In the genomic region with DNA sequence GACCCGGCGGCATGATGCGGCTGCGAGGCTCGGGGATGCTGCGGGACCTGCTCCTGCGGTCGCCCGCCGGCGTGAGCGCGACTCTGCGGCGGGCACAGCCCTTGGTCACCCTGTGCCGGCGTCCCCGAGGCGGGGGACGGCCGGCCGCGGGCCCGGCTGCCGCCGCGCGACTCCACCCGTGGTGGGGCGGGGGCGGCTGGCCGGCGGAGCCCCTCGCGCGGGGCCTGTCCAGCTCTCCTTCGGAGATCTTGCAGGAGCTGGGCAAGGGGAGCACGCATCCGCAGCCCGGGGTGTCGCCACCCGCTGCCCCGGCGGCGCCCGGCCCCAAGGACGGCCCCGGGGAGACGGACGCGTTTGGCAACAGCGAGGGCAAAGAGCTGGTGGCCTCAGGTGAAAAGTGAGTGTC, we compare ENCODE assay signal across 8 cellular contexts. TPM values are rescaled to one million over a fixed set of nuclear protein-coding genes. Genes with fewer than 3 reads are reported as not detected.
DNase-seq lines count a peak whose midpoint lies in the region; ATAC-seq, FAIRE-seq and TF ChIP-seq lines count a peak whose summit lies in the region.

No MANE protein-coding gene starts in this region.

- TF ChIP-seq RAD21 in K562 (CRISPR knock-in tag; conservative IDR thresholded peaks at IDR 0.05 in 1 of 2, IDR thresholded peaks at IDR 0.05 in 1 of 2) (no peak), liver (IDR thresholded peaks at IDR 0.05) (no peak)

- H4K20me1 ChIP-seq in K562 (replicated peaks; ENCODE audit: control insufficient read depth, insufficient read depth, low read length): no peaks in the 10 kb centered on the region

- H3K4me1 Mint-ChIP-seq in Calu3 (ENCODE audit: low read depth, unreplicated experiment): peaks cover 20% of the 10 kb centered on the region
- peaks cover 21% of the 10 kb centered on the region for H3K4me1 Mint-ChIP-seq in type B pancreatic cell (ENCODE audit: unreplicated experiment)

- FAIRE-seq in K562 (lab: Jason Lieb, UNC): no peak

- intact Hi-C loops in Calu3 (cut with micrococcal nuclease; ENCODE audit: unreplicated experiment): loop anchor here (5.0 kb wide), 1 partner anchor 66 kb away; no protein-coding TSS in a partner anchor
- intact Hi-C loops in K562 (cut with micrococcal nuclease): loop anchor here (5.0 kb wide), 2 partner anchors 34 to 141 kb away; no protein-coding TSS in a partner anchor

- H3K27me3 Mint-ChIP-seq in Calu3 (ENCODE audit: unreplicated experiment) (no peaks in the 10 kb centered on the region), type B pancreatic cell (no peaks in the 10 kb centered on the region)

- H3K27ac ChIP-seq in K562 (ENCODE audit: extremely low read depth, low read depth, low read length) (peak overlapping the region; percentile 90), liver (ENCODE audit: low read depth in 1 of 2, low read length in 2 of 2) (peak overlapping the region; percentile 95 to 98)

- peak overlapping the region; percentile 79; the same call in 1 of the 2 replicates for H2AFZ ChIP-seq in K562 (ENCODE audit: low read depth, low read length)

- H3K4me3 ChIP-seq in K562: peak overlapping the region; percentile 82
- H3K4me3 ChIP-seq in liver (ENCODE audit: low read depth in 1 of 3, low read length in 3 of 3): peak overlapping the region; percentile 81 to 96 (median 84)

- BruUV-seq in Calu3 (replicated peaks; lab: Mats Ljungman, UMichigan): no TSS peak
- BruUV-seq in K562 (replicated peaks; lab: Mats Ljungman, UMichigan): no TSS peak

- peaks cover 2 to 18% of the 10 kb centered on the region in 2 experiments; a peak in 3 of 5 replicates for H3K4me1 ChIP-seq in K562 (replicated peaks in 1 of 2; ENCODE audit: control insufficient read depth in 2 of 2, insufficient read depth in 2 of 2, low read length in 2 of 2)
- H3K4me1 ChIP-seq in liver (ENCODE audit: control insufficient read depth in 4 of 4, insufficient read depth in 4 of 4, low read length in 3 of 4): peaks cover 0 to 15% (median 7%) of the 10 kb centered on the region in 4 donors

- H3K79me2 ChIP-seq in K562 (ENCODE audit: control insufficient read depth, insufficient read depth, low read length): peaks cover 54% of the 10 kb centered on the region

- 0% methylated on average over 10 of the region's 52 CpGs for WGBS in K562 (ENCODE audit: insufficient coverage, low coverage, missing lambda C conversion rate)
- 2% methylated on average over 52 of the region's 52 CpGs for WGBS in liver

- POLR2A ChIA-PET in K562 (lab: Yijun Ruan, JAX): interaction anchor here (0.6 to 5.0 kb wide), 14 partner anchors 9 to 660 kb away, joined by 3 to 45 read pairs (median 3); no protein-coding TSS in a partner anchor
- POLR2A ChIA-PET in HEK293T (lab: Yijun Ruan, JAX): interaction anchor here (0.8 to 2.9 kb wide), 9 partner anchors 8 to 139 kb away, joined by 3 to 15 read pairs (median 5); no protein-coding TSS in a partner anchor

- TF ChIP-seq POLR2A in K562 (conservative IDR thresholded peaks at IDR 0.05): no peak

- no peaks in the 10 kb centered on the region for H3K9me1 ChIP-seq in K562 (ENCODE audit: control insufficient read depth, insufficient read depth, low read length)

- CTCF ChIA-PET in Calu3 (lab: Charles Lee): interaction anchor here (0.6 to 0.7 kb wide), 2 partner anchors 9 to 673 kb away, joined by 3 read pairs; no protein-coding TSS in a partner anchor
- CTCF ChIA-PET in K562 (lab: Yijun Ruan, JAX; ENCODE audit: low intra/inter-chr PET ratio): interaction anchor here (0.6 kb wide), 1 partner anchor 11 kb away, joined by 3 read pairs; no protein-coding TSS in a partner anchor
- CTCF ChIA-PET in HEK293T (lab: Yijun Ruan, JAX): no interaction called here

- no peaks in the 10 kb centered on the region for H3K9me3 Mint-ChIP-seq in Calu3 (ENCODE audit: low read depth, unreplicated experiment)
- no peaks in the 10 kb centered on the region for H3K9me3 Mint-ChIP-seq in type B pancreatic cell

- H3K4me2 ChIP-seq in K562 (ENCODE audit: insufficient read depth, low read length): peak overlapping the region; percentile 96

- H3K4me3 Mint-ChIP-seq in Calu3 (ENCODE audit: low read depth, unreplicated experiment) (peak overlapping the region; percentile 97), type B pancreatic cell (peak overlapping the region; percentile 97)

- H3K27me3 ChIP-seq in K562 (ENCODE audit: control insufficient read depth in 2 of 2, insufficient read depth in 2 of 2, low read length in 2 of 2): no peaks in the 10 kb centered on the region
- H3K27me3 ChIP-seq in liver (ENCODE audit: control insufficient read depth in 4 of 4, insufficient read depth in 4 of 4, low read length in 3 of 4): no peaks in the 10 kb centered on the region

- DNase-seq in Calu3: no peak
- peak in 1 of 4 experiments; percentile 11 for DNase-seq in K562 (ENCODE audit: extremely low read depth in 1 of 4, low spot score in 3 of 4)
- no peak for DNase-seq in type B pancreatic cell (ENCODE audit: extremely low spot score, unreplicated experiment)
- no peak for DNase-seq in HEK293T (ENCODE audit: extremely low spot score)
- no peak for DNase-seq in NCI-H2171 treated with DMSO at 0.1 percent for 48 hours (lab: John Stamatoyannopoulos, UW)

- no peak for TF ChIP-seq EP300 in K562 (IDR thresholded peaks at IDR 0.05; ENCODE audit: low read length)

- H3K36me3 Mint-ChIP-seq in Calu3 (ENCODE audit: insufficient read depth, unreplicated experiment) (peaks cover 59% of the 10 kb centered on the region), type B pancreatic cell (peaks cover 9% of the 10 kb centered on the region)

- TF ChIP-seq CTCF in Calu3 (IDR thresholded peaks at IDR 0.05; ENCODE audit: unreplicated experiment): no peak
- no peak for TF ChIP-seq CTCF in K562 (IDR thresholded peaks at IDR 0.05 in 2 of 3, conservative IDR thresholded peaks at IDR 0.05 in 1 of 3; ENCODE audit: insufficient read depth in 2 of 3, low read depth in 1 of 3, low read length in 3 of 3)
- TF ChIP-seq CTCF in liver (IDR thresholded peaks at IDR 0.05; ENCODE audit: low read depth, low read length, missing input control): no peak
- no peak for TF ChIP-seq CTCF in type B pancreatic cell (conservative IDR thresholded peaks at IDR 0.05)

- peak overlapping the region; percentile 100 for H3K27ac Mint-ChIP-seq in Calu3 (ENCODE audit: unreplicated experiment)
- peak overlapping the region; percentile 95 for H3K27ac Mint-ChIP-seq in type B pancreatic cell

- peak overlapping the region; percentile 85 to 97 for H3K9ac ChIP-seq in K562 (ENCODE audit: insufficient read depth in 1 of 2, low read depth in 2 of 2, low read length in 2 of 2)
- peak overlapping the region in 1 of 2 donors; percentile 28 for H3K9ac ChIP-seq in liver (ENCODE audit: low read depth in 1 of 2, low read length in 2 of 2)

- H3K9me3 ChIP-seq in K562 (replicated peaks; ENCODE audit: control insufficient read depth, insufficient read depth, low read depth, low read length): no peaks in the 10 kb centered on the region
- no peaks in the 10 kb centered on the region for H3K9me3 ChIP-seq in liver (ENCODE audit: control insufficient read depth in 4 of 4, low read length in 3 of 4)

- H3K36me3 ChIP-seq in K562 (ENCODE audit: control insufficient read depth, insufficient read depth, low read length): peaks cover 19% of the 10 kb centered on the region; the same call in 2 of the 3 replicates
- H3K36me3 ChIP-seq in liver (ENCODE audit: control insufficient read depth in 4 of 4, insufficient read depth in 3 of 4, low read depth in 1 of 4, low read length in 3 of 4): no peaks in the 10 kb centered on the region

- in situ Hi-C loops in K562 (cut with MboI): no loop called here

- ATAC-seq in HG03066 (IDR thresholded peaks at IDR 0.05; ENCODE audit: low read depth, unreplicated experiment) (peak; percentile 3), K562 (no peak), GM21619 (IDR thresholded peaks at IDR 0.05; ENCODE audit: unreplicated experiment) (no peak)

TF ChIP-seq in K562, 482 proteins besides CTCF, POLR2A, EP300 and RAD21 (continues in another document):
- no peak for TF ChIP-seq PPARD (CRISPR knock-in tag; IDR thresholded peaks at IDR 0.05)

TF ChIP-seq in liver, 16 proteins besides CTCF, POLR2A, EP300 and RAD21 (continues in another document):
- TF ChIP-seq HNF4A (conservative IDR thresholded peaks at IDR 0.05): no peak
- TF ChIP-seq SP1 (IDR thresholded peaks at IDR 0.05): no peak

TF ChIP-seq in HEK293T, 16 proteins besides CTCF, POLR2A, EP300 and RAD21 (continues in another document):
- no peak for TF ChIP-seq L3MBTL2 (conservative IDR thresholded peaks at IDR 0.05)
- TF ChIP-seq FOXA1 (IDR thresholded peaks at IDR 0.05): no peak
- TF ChIP-seq SUZ12 (IDR thresholded peaks at IDR 0.05): no peak
- no peak for TF ChIP-seq HDGF (IDR thresholded peaks at IDR 0.05; ENCODE audit: borderline replicate concordance)
- TF ChIP-seq NFRKB (IDR thresholded peaks at IDR 0.05): no peak
- TF ChIP-seq BHLHE40 (IDR thresholded peaks at IDR 0.05; ENCODE audit: borderline replicate concordance): no peak
- TF ChIP-seq TARDBP (IDR thresholded peaks at IDR 0.05): no peak

RNA-seq across cellular contexts. Expression of gene GLS, which starts 0.5 kb away (rescaled TPM):
- total RNA-seq in Calu3 (2022) (110 and 115 TPM in 2 replicates), K562 (2014; rRNA removed) (60.8 and 63.2 TPM in 2 replicates), K562 (2014; rRNA removed; fragmentation: Illumina TruSeq; extraction: Trizol) (77.5 and 84.1 TPM in 2 replicates), K562 (2015; rRNA removed; fragmentation: Illumina TruSeq; extraction: Trizol) (45.6 and 48.2 TPM in 2 replicates), K562 (2021) (60.2 and 71.3 TPM in 2 replicates), liver (10 to 100 TPM; 27.7 to 38.6 TPM), type B pancreatic cell (ENCODE audit: low replicate concordance) (160 and 211 TPM in 2 replicates)
- 87.7 and 267 TPM in 2 replicates for total RNA-seq in K562 (2011; cell fraction: chromatin; rRNA removed; ENCODE audit: low replicate concordance)
- total RNA-seq in K562 (2011; cell fraction: nucleolus; rRNA removed): 28.9 and 43.6 TPM in 2 replicates
- 97.4 and 145 TPM in 2 replicates for total RNA-seq in K562 (2011; cell fraction: nucleoplasm; rRNA removed)
- polyA plus RNA-seq in K562 (2011; rRNA removed) (44.4 and 61.7 TPM in 2 replicates), K562 (2014; fragmentation: Illumina TruSeq; extraction: Trizol) (31.9 and 36.7 TPM in 2 replicates), K562 (2014; fragmentation: Nextera tagmentation; extraction: Ambion mirVana) (10 to 100 TPM; 13.7 to 17.0 TPM), K562 (2014; rRNA removed) (29.8 and 35.9 TPM in 2 replicates), liver (1 to 10 TPM; 4.3 to 5.3 TPM)
- polyA plus RNA-seq in K562 (2011; cell fraction: cytosol; rRNA removed): 6.6 and 10.9 TPM in 2 replicates
- 45.9 and 60.0 TPM in 2 replicates for polyA plus RNA-seq in K562 (2011; cell fraction: nucleus; rRNA removed)
- polyA plus RNA-seq in K562 (2012): 19.3 and 36.3 TPM in 2 replicates
- polyA minus RNA-seq in K562 (2011; rRNA and poly(A)+ RNA removed): 144 and 159 TPM in 2 replicates
- 27.4 and 44.4 TPM in 2 replicates for polyA minus RNA-seq in K562 (2011; cell fraction: cytosol; rRNA and poly(A)+ RNA removed)
- polyA minus RNA-seq in K562 (2011; cell fraction: nucleus; rRNA and poly(A)+ RNA removed): 73.0 and 110 TPM in 2 replicates
